In the genomic region with DNA sequence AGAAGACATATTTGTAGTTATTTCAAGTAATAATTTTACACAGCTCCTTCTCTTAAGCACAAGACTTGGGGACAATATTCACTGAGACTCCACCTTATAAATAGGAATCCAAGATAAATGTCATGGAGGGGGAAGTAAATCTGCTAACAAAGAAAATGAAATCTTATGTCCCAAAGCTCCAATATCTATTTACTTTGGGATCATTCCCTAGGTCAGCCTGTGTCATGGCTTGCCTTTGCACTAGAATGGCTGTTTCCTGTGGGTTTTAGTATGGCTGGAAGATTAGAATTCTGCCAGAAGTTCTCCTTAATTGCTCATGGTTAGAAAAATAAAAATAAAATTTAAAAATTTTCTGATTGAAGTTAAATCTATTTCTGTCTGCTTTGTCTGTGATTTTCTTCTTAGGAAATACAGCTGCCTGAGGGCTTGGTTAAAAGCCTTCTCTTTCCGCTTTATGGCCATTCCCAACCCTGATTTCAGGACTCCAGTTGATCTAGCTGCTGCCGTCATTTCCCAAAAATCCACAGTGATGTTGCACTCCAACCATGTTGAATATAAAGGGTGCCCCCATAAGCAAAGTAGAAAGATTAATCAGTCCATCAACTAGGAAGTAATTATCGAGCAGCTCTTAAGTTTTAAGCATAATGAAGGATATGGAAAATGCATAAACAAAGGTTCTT, we compare ENCODE assay signal across 29 cellular contexts.
"Had no signal": no experiment of that assay in that cellular context is flagged by ENCODE, and none has a peak within 500 bp of the region (broad histone marks: within the 10 kb centered on the region; RNA-seq: fewer than 3 reads in every experiment).

No MANE protein-coding gene starts in this region.

- H3K27ac ChIP-seq: adrenal gland, body of pancreas, colonic mucosa, epithelial cell of prostate, esophagus squamous epithelium had no signal

- H3K36me3 ChIP-seq: adrenal gland, colonic mucosa, esophagus squamous epithelium had no signal

- ATAC-seq: activated CD4-positive, alpha-beta T cell treated with anti-CD3 and anti-CD28 coated beads for 36 hours; activated CD8-positive, alpha-beta memory T cell treated with anti-CD3 and anti-CD28 coated beads, Interleukin-2, amount 10 ng/mL, durations not matched to agents 7 days and 5 days; activated CD8-positive, alpha-beta T cell treated with anti-CD3 and anti-CD28 coated beads, Interleukin-2, amount 10 ng/mL, durations not matched to agents 7 days and 5 days; activated naive CD8-positive, alpha-beta T cell treated with anti-CD3 and anti-CD28 coated beads, Interleukin-2, amount 50 U/mL, for 24 hours; body of pancreas had no signal

- H3K4me3 ChIP-seq: adrenal gland, body of pancreas, colonic mucosa, esophagus squamous epithelium had no signal

- H3K4me1 Mint-ChIP-seq: activated CD4-positive, alpha-beta T cell treated with anti-CD3 and anti-CD28 coated beads for 36 hours; activated CD4-positive, alpha-beta T cell treated with anti-CD3 and anti-CD28 coated beads, Interleukin-2, amount 10 ng/mL, durations not matched to agents 24 days and 14 days; activated CD8-positive, alpha-beta memory T cell treated with anti-CD3 and anti-CD28 coated beads, Interleukin-2, amount 10 ng/mL, durations not matched to agents 7 days and 5 days; activated naive CD4-positive, alpha-beta T cell treated with anti-CD3 and anti-CD28 coated beads, Interleukin-2, amount 50 U/mL, for 24 hours; activated naive CD8-positive, alpha-beta T cell treated with anti-CD3 and anti-CD28 coated beads for 36 hours; activated naive CD8-positive, alpha-beta T cell treated with anti-CD3 and anti-CD28 coated beads, Interleukin-2, amount 50 U/mL, for 24 hours had no signal

- DNase-seq: activated CD4-positive, alpha-beta memory T cell treated with anti-CD3 and anti-CD28 coated beads for 36 hours; activated CD4-positive, alpha-beta T cell treated with anti-CD3 and anti-CD28 coated beads for 36 hours; activated CD4-positive, alpha-beta T cell treated with anti-CD3 and anti-CD28 coated beads, Interleukin-2, amount 10 ng/mL, durations not matched to agents 24 days and 14 days; activated CD4-positive, CD25-positive, alpha-beta regulatory T cell; activated CD4-positive, CD25-positive, alpha-beta regulatory T cell treated with anti-CD3 and anti-CD28 coated beads, Interleukin-2, amount 50 U/mL, for 72 hours; activated CD8-positive, alpha-beta memory T cell treated with anti-CD3 and anti-CD28 coated beads, Interleukin-2, amount 10 ng/mL, durations not matched to agents 7 days and 5 days; activated CD8-positive, alpha-beta memory T cell treated with anti-CD3 and anti-CD28 coated beads, Interleukin-2, amount 50 U/mL, for 4 hours; activated CD8-positive, alpha-beta T cell treated with anti-CD3 and anti-CD28 coated beads, Interleukin-2, amount 10 ng/mL, durations not matched to agents 7 days and 5 days; activated effector memory CD4-positive, alpha-beta T cell treated with anti-CD3 and anti-CD28 coated beads, Interleukin-2, amount 50 U/mL, for 16 hours; activated naive CD4-positive, alpha-beta T cell treated with anti-CD3 and anti-CD28 coated beads for 36 hours; activated naive CD8-positive, alpha-beta T cell treated with anti-CD3 and anti-CD28 coated beads for 36 hours; activated naive CD8-positive, alpha-beta T cell treated with anti-CD3 and anti-CD28 coated beads, Interleukin-2, amount 50 U/mL, for 24 hours; activated T-cell treated with anti-CD3 and anti-CD28 coated beads, Interleukin-2, amount 50 U/mL, for 1 hour; activated T-cell treated with anti-CD3 and anti-CD28 coated beads, Interleukin-2, amount 50 U/mL, for 48 hours; adrenal gland; amygdala; aorta; body of pancreas; central memory CD4-positive, alpha-beta T cell; cerebellar nuclear complex; colonic mucosa; effector CD8-positive, alpha-beta T cell; esophagus squamous epithelium; head of caudate nucleus; T-helper 2 cell had no signal

- H3K36me3 Mint-ChIP-seq: activated CD4-positive, alpha-beta memory T cell treated with anti-CD3 and anti-CD28 coated beads for 36 hours; activated CD8-positive, alpha-beta memory T cell treated with anti-CD3 and anti-CD28 coated beads, Interleukin-2, amount 10 ng/mL, durations not matched to agents 7 days and 5 days; activated naive CD4-positive, alpha-beta T cell treated with anti-CD3 and anti-CD28 coated beads, Interleukin-2, amount 50 U/mL, for 24 hours; activated naive CD8-positive, alpha-beta T cell treated with anti-CD3 and anti-CD28 coated beads for 36 hours had no signal

- H3K27ac Mint-ChIP-seq: activated CD4-positive, alpha-beta memory T cell treated with anti-CD3 and anti-CD28 coated beads for 36 hours; activated CD4-positive, alpha-beta T cell treated with anti-CD3 and anti-CD28 coated beads for 36 hours; activated CD4-positive, alpha-beta T cell treated with anti-CD3 and anti-CD28 coated beads, Interleukin-2, amount 10 ng/mL, durations not matched to agents 24 days and 14 days; activated CD8-positive, alpha-beta memory T cell treated with anti-CD3 and anti-CD28 coated beads, Interleukin-2, amount 10 ng/mL, durations not matched to agents 7 days and 5 days; activated CD8-positive, alpha-beta T cell treated with anti-CD3 and anti-CD28 coated beads, Interleukin-2, amount 10 ng/mL, durations not matched to agents 7 days and 5 days; activated naive CD4-positive, alpha-beta T cell treated with anti-CD3 and anti-CD28 coated beads for 36 hours; activated naive CD4-positive, alpha-beta T cell treated with anti-CD3 and anti-CD28 coated beads, Interleukin-2, amount 50 U/mL, for 24 hours; activated naive CD8-positive, alpha-beta T cell treated with anti-CD3 and anti-CD28 coated beads for 36 hours; activated naive CD8-positive, alpha-beta T cell treated with anti-CD3 and anti-CD28 coated beads, Interleukin-2, amount 50 U/mL, for 24 hours; activated T-helper 1 cell treated with anti-CD3 and anti-CD28 coated beads, Interleukin-12 subunit alpha, Interleukin-12 subunit beta, Interleukin-2, Interleukin-4 antibody, amounts not matched to agents 30 ng/mL and 10 ng/mL and 1 ng/mL, durations not matched to agents 14 hours and 24 hours and 36 hours; activated T-helper 2 cell treated with anti-CD3 and anti-CD28 coated beads, Interferon-gamma antibody, Interleukin-2, Interleukin-4, amounts not matched to agents 10 μg/mL and 5 μg/mL and 100 μg/mL, durations not matched to agents 14 hours and 24 hours and 36 hours had no signal

- H3K4me1 ChIP-seq: adrenal gland, body of pancreas, colonic mucosa, esophagus squamous epithelium had no signal

- H3K9me3 ChIP-seq: adrenal gland, body of pancreas, colonic mucosa, esophagus squamous epithelium had no signal

- H3K27me3 ChIP-seq: adrenal gland, body of pancreas, colonic mucosa, esophagus squamous epithelium had no signal

- H3K27me3 Mint-ChIP-seq: activated CD4-positive, alpha-beta memory T cell treated with anti-CD3 and anti-CD28 coated beads for 36 hours; activated CD4-positive, alpha-beta T cell treated with anti-CD3 and anti-CD28 coated beads for 36 hours; activated CD4-positive, alpha-beta T cell treated with anti-CD3 and anti-CD28 coated beads, Interleukin-2, amount 10 ng/mL, durations not matched to agents 24 days and 14 days; activated CD8-positive, alpha-beta memory T cell treated with anti-CD3 and anti-CD28 coated beads, Interleukin-2, amount 10 ng/mL, durations not matched to agents 7 days and 5 days; activated naive CD4-positive, alpha-beta T cell treated with anti-CD3 and anti-CD28 coated beads, Interleukin-2, amount 50 U/mL, for 24 hours; activated naive CD8-positive, alpha-beta T cell treated with anti-CD3 and anti-CD28 coated beads for 36 hours; activated naive CD8-positive, alpha-beta T cell treated with anti-CD3 and anti-CD28 coated beads, Interleukin-2, amount 50 U/mL, for 24 hours had no signal

- H3K4me3 Mint-ChIP-seq: activated CD4-positive, alpha-beta memory T cell treated with anti-CD3 and anti-CD28 coated beads for 36 hours; activated CD4-positive, alpha-beta T cell treated with anti-CD3 and anti-CD28 coated beads for 36 hours; activated CD4-positive, alpha-beta T cell treated with anti-CD3 and anti-CD28 coated beads, Interleukin-2, amount 10 ng/mL, durations not matched to agents 24 days and 14 days; activated CD8-positive, alpha-beta memory T cell treated with anti-CD3 and anti-CD28 coated beads, Interleukin-2, amount 10 ng/mL, durations not matched to agents 7 days and 5 days; activated CD8-positive, alpha-beta T cell treated with anti-CD3 and anti-CD28 coated beads, Interleukin-2, amount 10 ng/mL, durations not matched to agents 7 days and 5 days; activated naive CD4-positive, alpha-beta T cell treated with anti-CD3 and anti-CD28 coated beads for 36 hours; activated naive CD4-positive, alpha-beta T cell treated with anti-CD3 and anti-CD28 coated beads, Interleukin-2, amount 50 U/mL, for 24 hours; activated naive CD8-positive, alpha-beta T cell treated with anti-CD3 and anti-CD28 coated beads for 36 hours; activated naive CD8-positive, alpha-beta T cell treated with anti-CD3 and anti-CD28 coated beads, Interleukin-2, amount 50 U/mL, for 24 hours; activated T-helper 1 cell treated with anti-CD3 and anti-CD28 coated beads, Interleukin-12 subunit alpha, Interleukin-12 subunit beta, Interleukin-2, Interleukin-4 antibody, amounts not matched to agents 30 ng/mL and 10 ng/mL and 1 ng/mL, durations not matched to agents 14 hours and 24 hours and 36 hours had no signal
